2 cellular contexts compared by ENCODE assay signal in the genomic region with DNA sequence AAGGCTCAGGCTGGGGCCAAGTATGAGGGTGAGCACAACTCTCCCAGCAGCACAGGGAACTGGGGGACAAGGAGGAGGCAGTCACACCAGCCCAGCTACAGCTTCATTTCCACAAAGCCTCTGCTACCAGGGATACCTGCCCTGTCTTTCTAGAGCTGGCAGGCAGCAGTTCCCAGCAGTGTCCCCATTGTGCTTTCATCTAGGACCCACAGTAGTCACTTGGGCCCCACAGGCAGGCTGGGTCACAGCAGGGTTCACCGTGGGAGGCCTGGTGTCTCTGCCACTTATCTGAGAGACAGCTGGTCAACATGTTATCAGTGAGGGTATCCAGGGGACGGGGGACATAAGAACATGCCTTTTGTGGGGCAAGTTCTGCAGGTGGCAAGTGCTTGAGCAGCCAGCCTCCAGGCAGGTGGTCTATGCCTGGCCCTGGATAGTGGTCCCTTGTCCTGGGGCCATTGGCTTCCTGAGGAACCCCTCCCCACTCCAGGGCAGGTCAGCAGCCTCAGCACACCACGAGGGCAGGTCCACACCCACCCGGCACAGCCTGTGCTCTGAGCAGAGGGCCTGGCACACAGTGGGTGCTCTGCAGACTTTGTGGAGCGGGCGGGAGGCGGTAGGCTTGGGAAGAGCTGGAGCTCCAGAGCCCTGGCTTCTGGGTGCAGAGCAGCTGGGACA.
A peak's percentile ranks its signal among the peaks of the same experiment; 100 is the strongest.
TF ChIP-seq lines count a peak whose summit lies in the region.

No MANE protein-coding gene starts in this region.

TF ChIP-seq in IMR-90, 13 proteins besides CTCF, POLR2A, EP300 and RAD21:
- TF ChIP-seq, protein P1, sequence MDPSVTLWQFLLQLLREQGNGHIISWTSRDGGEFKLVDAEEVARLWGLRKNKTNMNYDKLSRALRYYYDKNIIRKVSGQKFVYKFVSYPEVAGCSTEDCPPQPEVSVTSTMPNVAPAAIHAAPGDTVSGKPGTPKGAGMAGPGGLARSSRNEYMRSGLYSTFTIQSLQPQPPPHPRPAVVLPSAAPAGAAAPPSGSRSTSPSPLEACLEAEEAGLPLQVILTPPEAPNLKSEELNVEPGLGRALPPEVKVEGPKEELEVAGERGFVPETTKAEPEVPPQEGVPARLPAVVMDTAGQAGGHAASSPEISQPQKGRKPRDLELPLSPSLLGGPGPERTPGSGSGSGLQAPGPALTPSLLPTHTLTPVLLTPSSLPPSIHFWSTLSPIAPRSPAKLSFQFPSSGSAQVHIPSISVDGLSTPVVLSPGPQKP (IDR thresholded peaks at IDR 0.05; ENCODE audit: borderline replicate concordance, low read depth, low read length) = no peak
- TF ChIP-seq BHLHE40 (IDR thresholded peaks at IDR 0.05; ENCODE audit: low read depth, low read length) = no peak
- no peak for TF ChIP-seq NFE2L2 (IDR thresholded peaks at IDR 0.05; ENCODE audit: low read depth, low read length)
- TF ChIP-seq RCOR1 (IDR thresholded peaks at IDR 0.05; ENCODE audit: insufficient replicate concordance, low read length) = no peak
- TF ChIP-seq RFX5 (IDR thresholded peaks at IDR 0.05; ENCODE audit: low read depth, low read length) = no peak
- TF ChIP-seq MAZ (IDR thresholded peaks at IDR 0.05; ENCODE audit: borderline replicate concordance, low read depth, low read length) = no peak
- no peak for TF ChIP-seq CHD1 (IDR thresholded peaks at IDR 0.05; ENCODE audit: low read depth, low read length)
- TF ChIP-seq FOS (IDR thresholded peaks at IDR 0.05; ENCODE audit: low read depth, low read length) = no peak

TF ChIP-seq in K562, 482 proteins besides CTCF, POLR2A, EP300 and RAD21:
- TF ChIP-seq, protein P2, sequence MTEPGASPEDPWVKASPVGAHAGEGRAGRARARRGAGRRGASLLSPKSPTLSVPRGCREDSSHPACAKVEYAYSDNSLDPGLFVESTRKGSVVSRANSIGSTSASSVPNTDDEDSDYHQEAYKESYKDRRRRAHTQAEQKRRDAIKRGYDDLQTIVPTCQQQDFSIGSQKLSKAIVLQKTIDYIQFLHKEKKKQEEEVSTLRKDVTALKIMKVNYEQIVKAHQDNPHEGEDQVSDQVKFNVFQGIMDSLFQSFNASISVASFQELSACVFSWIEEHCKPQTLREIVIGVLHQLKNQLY (CRISPR knock-in tag; conservative IDR thresholded peaks at IDR 0.05) = peak in 1 of 2 experiments; percentile 39; a peak in 1 of 4 replicates
- TF ChIP-seq TBL1XR1 (IDR thresholded peaks at IDR 0.05; ENCODE audit: low read length in 2 of 2) (peak; percentile 31 to 64; a peak in 1 of 4 replicates), GTF2F1 (IDR thresholded peaks at IDR 0.05; ENCODE audit: low read depth, low read length) (peak; percentile 22; the same call in 1 of the 2 replicates), FOS (IDR thresholded peaks at IDR 0.05; ENCODE audit: extremely low read depth, insufficient read length) (no peak), MCM3 (IDR thresholded peaks at IDR 0.05) (peak; percentile 49; the same call in 1 of the 2 replicates), ZC3H11A (IDR thresholded peaks at IDR 0.05; ENCODE audit: low read depth, low read length) (0 out of 2 replicates have a peak, but pooled peaks have one; percentile 19), ZNF184 (CRISPR knock-in tag; IDR thresholded peaks at IDR 0.05) (0 out of 2 replicates have a peak, but pooled peaks have one; percentile 69), NFATC3 (IDR thresholded peaks at IDR 0.05) (no peak), CBFA2T3 (IDR thresholded peaks at IDR 0.05) (peak; percentile 73), SREBF1 (IDR thresholded peaks at IDR 0.05; ENCODE audit: borderline replicate concordance, low read depth, low read length) (0 out of 2 replicates have a peak, but pooled peaks have one; percentile 42), ZFP36 (IDR thresholded peaks at IDR 0.05; ENCODE audit: low read depth, low read length, partially characterized antibody) (peak; percentile 12), MAZ (CRISPR knock-in tag; conservative IDR thresholded peaks at IDR 0.05 in 1 of 2, IDR thresholded peaks at IDR 0.05 in 1 of 2) (no peak), MAFK (IDR thresholded peaks at IDR 0.05; ENCODE audit: low read length) (peak; percentile 10; the same call in 1 of the 2 replicates), TBP (optimal IDR thresholded peaks at IDR 0.05; ENCODE audit: low read depth, low read length) (peak; percentile 8), SP2 (IDR thresholded peaks at IDR 0.05; ENCODE audit: extremely low read depth, low read depth, low read length, poor library complexity, severe bottlenecking) (peak; percentile 1), NFIX (CRISPR knock-in tag; IDR thresholded peaks at IDR 0.05; ENCODE audit: low read depth) (no peak), RUNX1 (IDR thresholded peaks at IDR 0.05; ENCODE audit: low read depth) (0 out of 2 replicates have a peak, but pooled peaks have one; percentile 6), ZKSCAN1 (IDR thresholded peaks at IDR 0.05; ENCODE audit: low read depth, low read length) (peak; percentile 79), CBFA2T2 (conservative IDR thresholded peaks at IDR 0.05) (peak; percentile 40; the same call in 1 of the 2 replicates), NCOA6 (IDR thresholded peaks at IDR 0.05) (no peak)
- TF ChIP-seq, protein P3, sequence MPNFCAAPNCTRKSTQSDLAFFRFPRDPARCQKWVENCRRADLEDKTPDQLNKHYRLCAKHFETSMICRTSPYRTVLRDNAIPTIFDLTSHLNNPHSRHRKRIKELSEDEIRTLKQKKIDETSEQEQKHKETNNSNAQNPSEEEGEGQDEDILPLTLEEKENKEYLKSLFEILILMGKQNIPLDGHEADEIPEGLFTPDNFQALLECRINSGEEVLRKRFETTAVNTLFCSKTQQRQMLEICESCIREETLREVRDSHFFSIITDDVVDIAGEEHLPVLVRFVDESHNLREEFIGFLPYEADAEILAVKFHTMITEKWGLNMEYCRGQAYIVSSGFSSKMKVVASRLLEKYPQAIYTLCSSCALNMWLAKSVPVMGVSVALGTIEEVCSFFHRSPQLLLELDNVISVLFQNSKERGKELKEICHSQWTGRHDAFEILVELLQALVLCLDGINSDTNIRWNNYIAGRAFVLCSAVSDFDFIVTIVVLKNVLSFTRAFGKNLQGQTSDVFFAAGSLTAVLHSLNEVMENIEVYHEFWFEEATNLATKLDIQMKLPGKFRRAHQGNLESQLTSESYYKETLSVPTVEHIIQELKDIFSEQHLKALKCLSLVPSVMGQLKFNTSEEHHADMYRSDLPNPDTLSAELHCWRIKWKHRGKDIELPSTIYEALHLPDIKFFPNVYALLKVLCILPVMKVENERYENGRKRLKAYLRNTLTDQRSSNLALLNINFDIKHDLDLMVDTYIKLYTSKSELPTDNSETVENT (CRISPR knock-in tag; IDR thresholded peaks at IDR 0.05) = peak; percentile 80
- TF ChIP-seq, protein P4, sequence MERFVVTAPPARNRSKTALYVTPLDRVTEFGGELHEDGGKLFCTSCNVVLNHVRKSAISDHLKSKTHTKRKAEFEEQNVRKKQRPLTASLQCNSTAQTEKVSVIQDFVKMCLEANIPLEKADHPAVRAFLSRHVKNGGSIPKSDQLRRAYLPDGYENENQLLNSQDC (CRISPR knock-in tag; IDR thresholded peaks at IDR 0.05) = 0 out of 2 replicates have a peak, but pooled peaks have one; percentile 21
